In genomic region chr20:63708301-63709148, GRCh38 we compare ENCODE assay signal across 8 cellular contexts. TPM values are rescaled to one million over a fixed set of nuclear protein-coding genes. Genes with fewer than 3 reads are reported as not detected.
DNase-seq lines count a peak whose midpoint lies in the region; ATAC-seq and TF ChIP-seq lines count a peak whose summit lies in the region.

No MANE protein-coding gene starts in this region.

- CTCF ChIA-PET in activated B cell treated with CpG ODN at 0.5 μM for 24 hours (lab: Charles Lee): interaction anchor here (0.6 to 2.5 kb wide), 5 partner anchors 28 to 272 kb away, joined by 3 to 10 read pairs (median 4); partner anchors contain the start of genes LIME1 and TPD52L2

- peaks cover 68% of the 10 kb centered on the region for H3K36me3 Mint-ChIP-seq in activated B cell treated with CpG ODN at 0.5 μM for 24 hours (ENCODE audit: low read depth)

- no peak for TF ChIP-seq EP300 in gastroesophageal sphincter (IDR thresholded peaks at IDR 0.05)
- TF ChIP-seq EP300 in ovary (IDR thresholded peaks at IDR 0.05): no peak

- intact Hi-C loops in activated B cell treated with CpG ODN at 0.5 μM for 24 hours (cut with micrococcal nuclease) (loop anchor here (5.0 kb wide), 3 partner anchors 71 to 264 kb away; no protein-coding TSS in a partner anchor), ovary (cut with DNase I) (loop anchor here in 1 of 4 donors (2.0 kb wide), 1 partner anchor 30 kb away; the partner anchor contains the start of gene SLC2A4RG)

- H3K9me3 Mint-ChIP-seq in activated B cell treated with CpG ODN at 0.5 μM for 24 hours: no peaks in the 10 kb centered on the region

- H3K4me1 Mint-ChIP-seq in activated B cell treated with CpG ODN at 0.5 μM for 24 hours: peaks cover 41% of the 10 kb centered on the region

- H3K4me3 ChIP-seq in gastroesophageal sphincter: peak overlapping the region; percentile 80 to 97
- H3K4me3 ChIP-seq in ovary: peak overlapping the region; percentile 83

- H3K36me3 ChIP-seq in gastroesophageal sphincter: peaks cover 0 to 79% of the 10 kb centered on the region in 2 donors
- H3K36me3 ChIP-seq in ovary: peaks cover 2% of the 10 kb centered on the region

- ATAC-seq in GM18502 (IDR thresholded peaks at IDR 0.05; ENCODE audit: poor library complexity, unreplicated experiment): peak; percentile 19
- peak; percentile 13 for ATAC-seq in HG02852 (IDR thresholded peaks at IDR 0.05; ENCODE audit: unreplicated experiment)
- peak; percentile 3 for ATAC-seq in activated B cell treated with CpG ODN at 0.5 μM for 24 hours (ENCODE audit: low read depth)
- ATAC-seq in gastroesophageal sphincter: no peak

- WGBS in gastroesophageal sphincter (ENCODE audit: low coverage in 1 of 2), 2 donors: 12 to 68% methylated on average over 10 to 12 of the region's 67 CpGs
- 17 to 20% (median 20%) methylated on average over 60 to 67 of the region's 67 CpGs for WGBS in ovary, 3 donors

- H3K27me3 ChIP-seq in gastroesophageal sphincter (no peaks in the 10 kb centered on the region), ovary (no peaks in the 10 kb centered on the region)

- H3K4me3 Mint-ChIP-seq in activated B cell treated with CpG ODN at 0.5 μM for 24 hours: peak overlapping the region; percentile 72

- DNase-seq in activated B cell treated with CpG ODN at 0.5 μM for 24 hours (peak; percentile 18), ovary (peak in 3 of 5 donors; percentile 14 to 46 (median 22)), KG1 (lab: John Stamatoyannopoulos, UW) (no peak), NCI-H2081 treated with DMSO at 0.1 percent for 48 hours (lab: John Stamatoyannopoulos, UW) (no peak), kidney glomerular epithelial cell (lab: John Stamatoyannopoulos, UW) (no peak)

- no peaks in the 10 kb centered on the region for H3K27me3 Mint-ChIP-seq in activated B cell treated with CpG ODN at 0.5 μM for 24 hours

- H3K27ac Mint-ChIP-seq in activated B cell treated with CpG ODN at 0.5 μM for 24 hours: no peak overlapping the region

- TF ChIP-seq CTCF in activated B cell treated with CpG ODN at 0.5 μM for 24 hours (IDR thresholded peaks at IDR 0.05) (no peak), gastroesophageal sphincter (IDR thresholded peaks at IDR 0.05) (no peak), ovary (IDR thresholded peaks at IDR 0.05) (no peak)

- TF ChIP-seq POLR2A in gastroesophageal sphincter (IDR thresholded peaks at IDR 0.05) (no peak), ovary (IDR thresholded peaks at IDR 0.05) (no peak)

- POLR2A ChIA-PET in activated B cell treated with CpG ODN at 0.5 μM for 24 hours (lab: Charles Lee): interaction anchor here (1.0 to 3.4 kb wide), 20 partner anchors 8 to 272 kb away, joined by 3 to 36 read pairs (median 7); partner anchors contain the start of genes FNDC11, GMEB2, LIME1 and PPDPF

- H3K9me3 ChIP-seq in gastroesophageal sphincter (no peaks in the 10 kb centered on the region), ovary (no peaks in the 10 kb centered on the region)

- H3K27ac ChIP-seq in gastroesophageal sphincter (peak overlapping the region in 3 of 4 donors; percentile 90 to 93 (median 92)), ovary (peak overlapping the region in 1 of 2 donors; percentile 88)

- H3K4me1 ChIP-seq in gastroesophageal sphincter (peaks cover 0 to 50% (median 18%) of the 10 kb centered on the region in 3 donors), ovary (ENCODE audit: insufficient read depth) (peaks cover 8% of the 10 kb centered on the region)

RNA-seq across cellular contexts. Expression of gene ZGPAT, which starts 0.7 kb away (rescaled TPM):
- total RNA-seq in activated B cell treated with CpG ODN at 0.5 μM for 24 hours (40.7 and 44.0 TPM in 2 replicates), gastroesophageal sphincter (10 to 100 TPM; 21.7 to 51.7 (median 32.9) TPM), ovary (10 to 100 TPM; 14.0 to 25.6 (median 18.9) TPM)
- 10 to 100 TPM in 1 of 2 donors, 1 to 10 TPM in 1; 1.7 to 26.4 TPM for polyA plus RNA-seq in ovary

RNA-seq across cellular contexts. Expression of gene ARFRP1, which starts 0.7 kb away (rescaled TPM):
- total RNA-seq in activated B cell treated with CpG ODN at 0.5 μM for 24 hours (63.5 and 66.0 TPM in 2 replicates), gastroesophageal sphincter (10 to 100 TPM; 38.9 to 56.4 (median 49.0) TPM), ovary (10 to 100 TPM; 25.6 to 59.5 (median 47.4) TPM)
- polyA plus RNA-seq in ovary: 10 to 100 TPM; 15.3 to 38.5 TPM

RNA-seq across cellular contexts. Expression of gene TNFRSF6B, which starts 12.1 kb away (rescaled TPM):
- not detected in 2 replicates for total RNA-seq in activated B cell treated with CpG ODN at 0.5 μM for 24 hours
- 10 to 100 TPM in 3 of 4 donors, 1 to 10 TPM in 1; 8.9 to 27.8 (median 15.4) TPM for total RNA-seq in gastroesophageal sphincter
- total RNA-seq in ovary: 1 to 10 TPM; 2.0 to 6.4 (median 4.1) TPM
- polyA plus RNA-seq in ovary: 1 to 10 TPM in 1 of 2 donors, not detected in 1; 7.0 TPM

RNA-seq across cellular contexts. Expression of gene LIME1, which starts 27.9 kb away (rescaled TPM):
- total RNA-seq in activated B cell treated with CpG ODN at 0.5 μM for 24 hours (10.2 and 10.8 TPM in 2 replicates), gastroesophageal sphincter (10 to 100 TPM in 1 of 4 donors, 1 to 10 TPM in 3; 4.7 to 17.0 (median 7.2) TPM), ovary (10 to 100 TPM in 4 of 7 donors, 1 to 10 TPM in 3; 7.5 to 21.6 (median 13.7) TPM)
- polyA plus RNA-seq in ovary: 10 to 100 TPM in 1 of 2 donors, under 1 TPM in 1; 0.15 to 15.6 TPM

RNA-seq across cellular contexts. Expression of gene SLC2A4RG, which starts 31.1 kb away (rescaled TPM):
- total RNA-seq in activated B cell treated with CpG ODN at 0.5 μM for 24 hours (20.9 and 28.1 TPM in 2 replicates), gastroesophageal sphincter (10 to 100 TPM; 36.5 to 98.7 (median 59.9) TPM), ovary (100 to 1,000 TPM in 5 of 7 donors, 10 to 100 TPM in 2; 20.6 to 199 (median 104) TPM)
- 10 to 100 TPM in 1 of 2 donors, 1 to 10 TPM in 1; 2.2 to 66.7 TPM for polyA plus RNA-seq in ovary

Comparison
In these comparisons a context has a peak if more than half of its experiments do, and no peak if none do; other contexts are left out.
1. DNase-seq: peak in activated B cell treated with CpG ODN at 0.5 μM for 24 hours (single experiment) and ovary (3 of 5); none in KG1 (single experiment), NCI-H2081 treated with DMSO at 0.1 percent for 48 hours (single experiment) and kidney glomerular epithelial cell (single experiment).